15 cellular contexts compared by ENCODE assay signal in the genomic region with DNA sequence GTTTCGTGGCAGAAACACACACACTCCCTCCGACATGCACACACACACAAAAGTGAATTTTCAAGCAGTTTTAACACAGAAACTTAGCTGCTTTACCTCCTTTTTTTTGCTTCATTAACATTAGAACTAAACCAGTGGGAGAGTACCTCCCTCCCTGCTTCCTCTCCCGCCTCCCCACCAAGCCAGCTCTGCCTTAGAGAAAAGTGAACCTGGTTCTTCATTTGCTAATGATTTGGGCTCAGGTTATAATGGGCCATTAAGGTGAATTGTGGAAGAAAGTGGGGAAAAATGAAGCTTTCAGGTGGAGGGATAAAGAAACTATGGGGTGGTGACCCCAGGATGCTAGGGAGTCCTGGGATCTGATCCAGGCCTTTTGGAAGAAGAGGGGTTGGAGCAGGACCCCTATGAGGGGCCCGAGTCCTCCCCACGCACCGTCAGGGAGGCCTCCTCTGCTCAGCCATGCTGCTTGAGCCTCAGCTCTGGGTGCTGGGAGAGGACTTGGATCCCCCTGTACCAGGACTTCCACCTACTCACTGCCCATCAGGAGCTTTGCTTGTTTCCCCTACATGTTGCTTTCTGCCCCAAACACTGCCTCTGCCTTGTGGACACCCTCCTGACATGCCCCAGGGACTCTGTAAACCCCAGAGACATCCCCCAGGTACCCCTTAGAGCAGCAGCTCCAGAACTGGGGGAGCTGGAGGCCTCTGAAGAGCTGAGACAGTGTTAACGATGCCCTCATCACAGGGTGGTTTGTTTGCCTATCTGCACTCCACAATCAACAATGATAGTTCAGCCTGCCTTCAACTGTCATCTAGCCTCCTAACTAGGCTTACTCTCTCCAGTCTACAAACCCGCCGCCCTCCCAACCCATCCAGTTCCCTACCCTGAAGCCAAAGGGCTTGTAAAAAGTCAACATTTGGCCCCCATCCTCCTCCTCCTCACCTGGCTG.
DNase-seq lines count a peak whose midpoint lies in the region; ATAC-seq lines count a peak whose summit lies in the region.
"Had no signal": no experiment of that assay in that cellular context is flagged by ENCODE, and none has a peak within 500 bp of the region (broad histone marks: within the 10 kb centered on the region; RNA-seq: fewer than 3 reads in every experiment).

No MANE protein-coding gene starts in this region.

- peak; percentile 29 for ATAC-seq in stimulated activated naive CD8-positive, alpha-beta T cell treated with anti-CD3 and anti-CD28 coated beads, Interleukin-15, amount 100 ng/mL, for 72 hours
- ATAC-seq in stimulated activated naive CD8-positive, alpha-beta T cell treated with anti-CD3 and anti-CD28 coated beads, Interleukin-15, Interleukin-2, amounts not matched to agents 100 U/mL and 50 U/mL, for 24 hours, result no peak
- no peak for ATAC-seq in HG02588 (IDR thresholded peaks at IDR 0.05; ENCODE audit: unreplicated experiment)
- no peak for ATAC-seq in GM19467 (IDR thresholded peaks at IDR 0.05; ENCODE audit: unreplicated experiment)
- ATAC-seq: CD8-positive, alpha-beta T cell had no signal

- no peaks in the 10 kb centered on the region for H3K9me3 Mint-ChIP-seq in stimulated activated naive CD8-positive, alpha-beta T cell treated with anti-CD3 and anti-CD28 coated beads, Interleukin-15, amount 100 ng/mL, for 72 hours
- no peaks in the 10 kb centered on the region for H3K9me3 Mint-ChIP-seq in T-helper 2 cell treated with Interferon-gamma antibody and Interleukin-4, amounts not matched to agents 5 μg/mL and 100 μg/mL, for 36 hours
- H3K9me3 Mint-ChIP-seq: CD8-positive, alpha-beta T cell; mesothelial cell of epicardium had no signal

- peak overlapping the region; percentile 2; the same call in 1 of the 2 replicates for H3K4me3 ChIP-seq in iPS-18c (ENCODE audit: insufficient read depth, low read depth, low read length)
- H3K4me3 ChIP-seq: cardiac muscle cell, stomach had no signal

- peaks cover 13% of the 10 kb centered on the region for H3K4me1 Mint-ChIP-seq in stimulated activated naive CD8-positive, alpha-beta T cell treated with anti-CD3 and anti-CD28 coated beads, Interleukin-15, amount 100 ng/mL, for 72 hours
- H3K4me1 Mint-ChIP-seq in T-helper 2 cell treated with Interferon-gamma antibody and Interleukin-4, amounts not matched to agents 5 μg/mL and 100 μg/mL, for 36 hours (ENCODE audit: low read depth), result peaks cover 8% of the 10 kb centered on the region

- no peaks in the 10 kb centered on the region for H3K27me3 Mint-ChIP-seq in stimulated activated naive CD8-positive, alpha-beta T cell treated with anti-CD3 and anti-CD28 coated beads, Interleukin-15, amount 100 ng/mL, for 72 hours
- H3K27me3 Mint-ChIP-seq in T-helper 2 cell treated with Interferon-gamma antibody and Interleukin-4, amounts not matched to agents 5 μg/mL and 100 μg/mL, for 36 hours (ENCODE audit: low read depth), result no peaks in the 10 kb centered on the region

- H3K4me3 Mint-ChIP-seq in stimulated activated naive CD8-positive, alpha-beta T cell treated with anti-CD3 and anti-CD28 coated beads, Interleukin-15, amount 100 ng/mL, for 72 hours, result no peak overlapping the region
- H3K4me3 Mint-ChIP-seq in T-helper 2 cell treated with Interferon-gamma antibody and Interleukin-4, amounts not matched to agents 5 μg/mL and 100 μg/mL, for 36 hours, result no peak overlapping the region
- H3K4me3 Mint-ChIP-seq: CD8-positive, alpha-beta T cell; mesothelial cell of epicardium had no signal

- no peaks in the 10 kb centered on the region for H3K9me3 ChIP-seq in iPS-18c (ENCODE audit: control insufficient read depth, insufficient read depth, low read length)
- H3K9me3 ChIP-seq: stomach had no signal

- no peak for DNase-seq in stimulated activated naive CD8-positive, alpha-beta T cell treated with anti-CD3 and anti-CD28 coated beads, Interleukin-15, amount 100 ng/mL, for 72 hours
- DNase-seq in stimulated activated naive CD8-positive, alpha-beta T cell treated with anti-CD3 and anti-CD28 coated beads, Interleukin-15, Interleukin-2, amounts not matched to agents 100 U/mL and 50 U/mL, for 24 hours, result no peak
- no peak for DNase-seq in T-helper 2 cell treated with Interferon-gamma antibody and Interleukin-4, amounts not matched to agents 5 μg/mL and 100 μg/mL, for 36 hours (ENCODE audit: low spot score)
- DNase-seq in NCI-H2081 (lab: John Stamatoyannopoulos, UW), result no peak
- no peak for DNase-seq in KG1 (lab: John Stamatoyannopoulos, UW)
- DNase-seq: CD8-positive, alpha-beta T cell; DMS79; glutamatergic neuron; NCI-H1092 treated with DMSO at 0.1 percent for 48 hours; stomach had no signal

- H3K36me3 Mint-ChIP-seq in T-helper 2 cell treated with Interferon-gamma antibody and Interleukin-4, amounts not matched to agents 5 μg/mL and 100 μg/mL, for 36 hours (ENCODE audit: low read depth), result no peaks in the 10 kb centered on the region
- H3K36me3 Mint-ChIP-seq: CD8-positive, alpha-beta T cell; mesothelial cell of epicardium had no signal

- H3K27ac Mint-ChIP-seq in stimulated activated naive CD8-positive, alpha-beta T cell treated with anti-CD3 and anti-CD28 coated beads, Interleukin-15, amount 100 ng/mL, for 72 hours, result peak overlapping the region; percentile 14 to 77
- H3K27ac Mint-ChIP-seq in T-helper 2 cell treated with Interferon-gamma antibody and Interleukin-4, amounts not matched to agents 5 μg/mL and 100 μg/mL, for 36 hours, result peak overlapping the region; percentile 52
- H3K27ac Mint-ChIP-seq: CD8-positive, alpha-beta T cell; mesothelial cell of epicardium had no signal
